ENCODE assay signal across 28 cellular contexts in genomic region chr3:139482206-139482605, GRCh38.
"Had no signal": no experiment of that assay in that cellular context is flagged by ENCODE, and none has a peak within 500 bp of the region (broad histone marks: within the 10 kb centered on the region; RNA-seq: fewer than 3 reads in every experiment).

No MANE protein-coding gene starts in this region.

- DNase-seq: activated CD4-positive, alpha-beta memory T cell treated with anti-CD3 and anti-CD28 coated beads for 36 hours; activated CD4-positive, alpha-beta T cell treated with anti-CD3 and anti-CD28 coated beads for 36 hours; activated CD4-positive, alpha-beta T cell treated with anti-CD3 and anti-CD28 coated beads, Interleukin-2, amount 10 ng/mL, durations not matched to agents 24 days and 14 days; activated CD4-positive, CD25-positive, alpha-beta regulatory T cell; activated CD4-positive, CD25-positive, alpha-beta regulatory T cell treated with anti-CD3 and anti-CD28 coated beads, Interleukin-2, amount 50 U/mL, for 72 hours; activated CD8-positive, alpha-beta memory T cell treated with anti-CD3 and anti-CD28 coated beads, Interleukin-2, amount 10 ng/mL, durations not matched to agents 7 days and 5 days; activated CD8-positive, alpha-beta memory T cell treated with anti-CD3 and anti-CD28 coated beads, Interleukin-2, amount 50 U/mL, for 4 hours; activated CD8-positive, alpha-beta T cell treated with anti-CD3 and anti-CD28 coated beads, Interleukin-2, amount 10 ng/mL, durations not matched to agents 7 days and 5 days; activated effector memory CD4-positive, alpha-beta T cell treated with anti-CD3 and anti-CD28 coated beads, Interleukin-2, amount 50 U/mL, for 16 hours; activated naive CD4-positive, alpha-beta T cell treated with anti-CD3 and anti-CD28 coated beads for 36 hours; activated naive CD8-positive, alpha-beta T cell treated with anti-CD3 and anti-CD28 coated beads for 36 hours; activated naive CD8-positive, alpha-beta T cell treated with anti-CD3 and anti-CD28 coated beads, Interleukin-2, amount 50 U/mL, for 24 hours; activated T-cell treated with anti-CD3 and anti-CD28 coated beads, Interleukin-2, amount 50 U/mL, for 1 hour; activated T-cell treated with anti-CD3 and anti-CD28 coated beads, Interleukin-2, amount 50 U/mL, for 48 hours; adrenal gland; amygdala; aorta; body of pancreas; caudate nucleus; cortex of kidney; dermis blood vessel endothelial cell; effector CD4-positive, alpha-beta T cell; effector memory CD8-positive, alpha-beta T cell; erythroblast; foreskin keratinocyte; gastrocnemius medialis; glutamatergic neuron; heart left ventricle had no signal

- ATAC-seq: activated CD4-positive, alpha-beta T cell treated with anti-CD3 and anti-CD28 coated beads for 36 hours; activated CD8-positive, alpha-beta memory T cell treated with anti-CD3 and anti-CD28 coated beads, Interleukin-2, amount 10 ng/mL, durations not matched to agents 7 days and 5 days; activated CD8-positive, alpha-beta T cell treated with anti-CD3 and anti-CD28 coated beads, Interleukin-2, amount 10 ng/mL, durations not matched to agents 7 days and 5 days; activated naive CD8-positive, alpha-beta T cell treated with anti-CD3 and anti-CD28 coated beads, Interleukin-2, amount 50 U/mL, for 24 hours; body of pancreas; effector memory CD8-positive, alpha-beta T cell; foreskin keratinocyte; gastrocnemius medialis; heart left ventricle had no signal
